Comparison of ENCODE assay signal across 18 cellular contexts in the genomic region with DNA sequence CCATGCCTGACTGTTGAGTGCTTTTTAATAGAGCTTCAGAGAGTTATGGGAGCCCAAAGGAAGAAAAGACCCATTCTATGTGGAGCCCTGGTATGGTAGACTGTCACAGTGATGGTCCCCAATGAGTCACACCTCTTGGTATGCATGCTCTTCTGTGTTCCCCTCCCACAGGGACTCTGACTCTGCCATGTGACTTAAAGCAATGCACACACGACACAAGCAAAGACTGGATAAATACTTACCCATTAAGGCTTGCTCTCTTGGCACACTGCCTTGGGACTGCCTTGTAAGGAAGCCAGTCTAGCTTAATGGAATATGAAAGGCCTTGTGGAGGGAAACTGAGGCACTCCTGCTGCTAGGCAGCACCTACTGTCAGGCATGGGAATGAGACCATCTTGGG. TPM values are rescaled to one million over a fixed set of nuclear protein-coding genes. Genes with fewer than 3 reads are reported as not detected.
DNase-seq lines count a peak whose midpoint lies in the region; ATAC-seq, FAIRE-seq and TF ChIP-seq lines count a peak whose summit lies in the region.
"Had no signal": no experiment of that assay in that cellular context is flagged by ENCODE, and none has a peak within 500 bp of the region (broad histone marks: within the 10 kb centered on the region; RNA-seq: fewer than 3 reads in every experiment).

No MANE protein-coding gene starts in this region.

- H3K9me3 Mint-ChIP-seq in Calu3 (ENCODE audit: low read depth, unreplicated experiment) (no peaks in the 10 kb centered on the region), immature natural killer cell (no peaks in the 10 kb centered on the region)
- H3K9me3 Mint-ChIP-seq: activated CD4-positive, alpha-beta T cell treated with anti-CD3 and anti-CD28 coated beads, Interleukin-2, amount 10 ng/mL, durations not matched to agents 7 days and 5 days; CD4-positive, alpha-beta memory T cell; H9; memory B cell had no signal

- H3K27me3 ChIP-seq in mesendoderm (ENCODE audit: insufficient read depth, low read length, poor library complexity) = no peaks in the 10 kb centered on the region
- H3K27me3 ChIP-seq: neutrophil had no signal

- no peaks in the 10 kb centered on the region for H3K36me3 ChIP-seq in mesendoderm (ENCODE audit: control insufficient read depth, insufficient read depth, low read length)
- H3K36me3 ChIP-seq: neutrophil had no signal

- H3K18ac ChIP-seq in mesendoderm (ENCODE audit: low read length) = no peak overlapping the region

- no peak overlapping the region for H3K4ac ChIP-seq in mesendoderm (ENCODE audit: low read depth, low read length)

- BruUV-seq in Calu3 (replicated peaks; lab: Mats Ljungman, UMichigan) = no TSS peak

- H2AK5ac ChIP-seq in mesendoderm (ENCODE audit: low read length) = no peak overlapping the region

- H3K23ac ChIP-seq in mesendoderm (ENCODE audit: low read length) = no peak overlapping the region

- H3K4me2 ChIP-seq in mesendoderm (ENCODE audit: low read length) = no peak overlapping the region

- no peak overlapping the region for H2BK15ac ChIP-seq in mesendoderm (replicated peaks; ENCODE audit: low read depth)

- TF ChIP-seq CTCF in Calu3 (IDR thresholded peaks at IDR 0.05; ENCODE audit: unreplicated experiment) = no peak

- no peak for ATAC-seq in GM21381 (IDR thresholded peaks at IDR 0.05; ENCODE audit: unreplicated experiment)
- ATAC-seq in GM21367 (IDR thresholded peaks at IDR 0.05; ENCODE audit: unreplicated experiment) = no peak

- H3K27me3 Mint-ChIP-seq in Calu3 (ENCODE audit: unreplicated experiment) (no peaks in the 10 kb centered on the region), immature natural killer cell (ENCODE audit: low read depth in 3 of 3) (no peaks in the 10 kb centered on the region)
- H3K27me3 Mint-ChIP-seq: activated CD4-positive, alpha-beta T cell treated with anti-CD3 and anti-CD28 coated beads, Interleukin-2, amount 10 ng/mL, durations not matched to agents 7 days and 5 days had no signal

- H3K4me1 ChIP-seq in mesendoderm (ENCODE audit: control insufficient read depth, low read depth, low read length) = no peaks in the 10 kb centered on the region

- H3K9ac ChIP-seq in mesendoderm (ENCODE audit: low read length) = no peak overlapping the region

- H3K27ac Mint-ChIP-seq in Calu3 (ENCODE audit: unreplicated experiment) (no peak overlapping the region), immature natural killer cell (no peak overlapping the region)
- H3K27ac Mint-ChIP-seq: activated CD4-positive, alpha-beta T cell treated with anti-CD3 and anti-CD28 coated beads, Interleukin-2, amount 10 ng/mL, durations not matched to agents 7 days and 5 days; H9; memory B cell had no signal

- no peaks in the 10 kb centered on the region for H3K79me1 ChIP-seq in mesendoderm (ENCODE audit: low read length)

- H3K36me3 Mint-ChIP-seq in Calu3 (ENCODE audit: insufficient read depth, unreplicated experiment) = no peaks in the 10 kb centered on the region
- H3K36me3 Mint-ChIP-seq in immature natural killer cell = no peaks in the 10 kb centered on the region
- H3K36me3 Mint-ChIP-seq: CD4-positive, alpha-beta memory T cell; memory B cell had no signal

- H3K4me1 Mint-ChIP-seq in Calu3 (ENCODE audit: low read depth, unreplicated experiment) (peaks cover 10% of the 10 kb centered on the region), immature natural killer cell (no peaks in the 10 kb centered on the region)
- H3K4me1 Mint-ChIP-seq: activated CD4-positive, alpha-beta T cell treated with anti-CD3 and anti-CD28 coated beads, Interleukin-2, amount 10 ng/mL, durations not matched to agents 7 days and 5 days; CD4-positive, alpha-beta memory T cell; memory B cell had no signal

- peak; percentile 63 for DNase-seq in Calu3
- peak; percentile 14 for DNase-seq in HS-27A (ENCODE audit: low read depth)
- peak; percentile 67 for DNase-seq in astrocyte of the hippocampus (ENCODE audit: low read depth, low spot score)
- DNase-seq in mesendoderm = peak; percentile 81
- DNase-seq in GM19239 (ENCODE audit: insufficient read length, low spot score) = no peak
- no peak for DNase-seq in immature natural killer cell
- DNase-seq: activated CD4-positive, alpha-beta T cell treated with anti-CD3 and anti-CD28 coated beads, Interleukin-2, amount 10 ng/mL, durations not matched to agents 7 days and 5 days; CD4-positive, alpha-beta memory T cell; H9; NCI-H1092; NCI-H446 treated with DMSO at 0.1 percent for 48 hours; OCI-M1; T-helper 2 cell had no signal

- intact Hi-C loops in Calu3 (cut with micrococcal nuclease; ENCODE audit: unreplicated experiment) = no loop called here

- H2BK120ac ChIP-seq in mesendoderm (ENCODE audit: low read depth, low read length) = no peak overlapping the region

- no peak overlapping the region for H4K5ac ChIP-seq in mesendoderm (ENCODE audit: low read length)

- no peak overlapping the region for H3K4me3 Mint-ChIP-seq in Calu3 (ENCODE audit: low read depth, unreplicated experiment)
- no peak overlapping the region for H3K4me3 Mint-ChIP-seq in immature natural killer cell
- H3K4me3 Mint-ChIP-seq: activated CD4-positive, alpha-beta T cell treated with anti-CD3 and anti-CD28 coated beads, Interleukin-2, amount 10 ng/mL, durations not matched to agents 7 days and 5 days; CD4-positive, alpha-beta memory T cell; H9; memory B cell had no signal

- whole genome bisulfite sequencing in mesendoderm (ENCODE audit: extremely low coverage, insufficient coverage, low lambda C conversion rate) = no CpG with 5 or more reads among the region's 1 CpG

- no peak for FAIRE-seq in GM19239 (lab: Jason Lieb, UNC)
- FAIRE-seq: astrocyte had no signal

- H3K79me2 ChIP-seq in mesendoderm (ENCODE audit: control insufficient read depth, insufficient read depth, low read length) = no peaks in the 10 kb centered on the region

- no peak overlapping the region for H3K4me3 ChIP-seq in mesendoderm (ENCODE audit: low read length)

- no peak overlapping the region for H2BK5ac ChIP-seq in mesendoderm (ENCODE audit: low read length)

- no peak overlapping the region for H3K27ac ChIP-seq in mesendoderm (ENCODE audit: low read depth, low read length)
- H3K27ac ChIP-seq: neutrophil had no signal

- no peak overlapping the region for H4K8ac ChIP-seq in mesendoderm (ENCODE audit: low read depth, low read length)

- CTCF ChIA-PET in Calu3 (lab: Charles Lee) = interaction anchor here (1.0 to 1.3 kb wide), 2 partner anchors 9 to 72 kb away, joined by 3 to 7 read pairs; no protein-coding TSS in a partner anchor

- H3K56ac ChIP-seq in mesendoderm (ENCODE audit: low read length) = no peak overlapping the region

RNA-seq across cellular contexts. Expression of a gene that starts 16.7 kb away (rescaled TPM):
- total RNA-seq in Calu3 (2022) = 17.3 and 27.3 TPM in 2 replicates
- 12.2 TPM for polyA plus RNA-seq in mesendoderm (2013, experiment 1 of 2)
- polyA plus RNA-seq in mesendoderm (2013, experiment 2 of 2) = 15.6 TPM
- polyA plus RNA-seq in immature natural killer cell = 10 to 100 TPM in 2 of 3 donors, 1 to 10 TPM in 1; 9.1 to 15.7 (median 11.1) TPM

Comparison
In these comparisons a context has a peak if more than half of its experiments do, and no peak if none do; other contexts are left out.
1. DNase-seq: peak in Calu3 (single experiment), HS-27A (single experiment), astrocyte of the hippocampus (single experiment) and mesendoderm (single experiment); none in GM19239 (single experiment) and immature natural killer cell (0 of 3).